8 cellular contexts compared by ENCODE assay signal in the genomic region with DNA sequence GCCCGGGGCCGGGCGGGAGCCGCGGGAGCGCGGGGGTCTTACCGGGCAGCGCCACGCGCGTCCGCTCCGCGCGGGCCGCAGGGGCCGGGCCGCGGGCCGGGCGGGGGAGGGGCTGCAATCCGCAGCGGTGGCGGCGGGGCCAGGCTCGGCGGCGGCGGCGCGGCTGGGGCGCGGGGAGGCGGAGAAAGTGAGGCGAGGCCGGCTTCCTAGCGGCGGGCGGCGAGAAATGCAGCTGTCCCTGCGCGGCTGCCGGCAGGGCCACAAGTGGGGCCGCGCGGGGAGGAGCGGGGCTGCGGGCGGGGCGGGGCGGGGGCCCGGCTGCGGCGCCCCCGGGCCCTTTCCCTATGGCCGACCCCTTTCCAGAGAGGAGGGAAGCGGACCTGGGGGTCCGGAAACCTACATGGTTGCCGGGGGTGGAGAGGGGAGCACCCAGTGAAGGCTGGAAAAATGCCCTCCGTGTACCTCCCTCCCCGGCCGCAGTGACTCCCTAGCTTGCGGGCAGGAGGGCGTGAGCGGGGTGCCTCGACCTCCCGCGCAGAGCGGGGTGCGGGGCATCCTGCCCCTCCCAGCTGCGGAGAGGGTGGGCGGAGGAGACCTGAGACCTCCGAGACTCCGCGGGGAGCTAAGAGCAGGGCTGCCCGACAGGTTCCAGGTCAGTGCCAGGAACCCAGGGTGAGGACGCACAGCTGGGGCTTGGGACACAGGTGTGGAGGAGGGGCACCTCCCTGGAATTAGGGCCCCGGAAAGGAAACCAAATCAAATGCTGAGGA. TPM values are rescaled to one million over a fixed set of nuclear protein-coding genes. Genes with fewer than 3 reads are reported as not detected.
A peak's percentile ranks its signal among the peaks of the same experiment; 100 is the strongest.
DNase-seq lines count a peak whose midpoint lies in the region; ATAC-seq, FAIRE-seq and TF ChIP-seq lines count a peak whose summit lies in the region.

Gene CUEDC1, minus strand, starts transcription at position 230 of the 770 bp plus-strand sequence. CDS start 69,848 bp downstream, outside the sequence.

- ATAC-seq in HG03469 (IDR thresholded peaks at IDR 0.05; ENCODE audit: unreplicated experiment), result no peak

- no peaks in the 10 kb centered on the region for H4K20me1 ChIP-seq in endothelial cell of umbilical vein (replicated peaks; ENCODE audit: control insufficient read depth, extremely low read depth, insufficient read depth, low read length)

- TF ChIP-seq CTCF in HEK293 (tag by site-specific recombination; IDR thresholded peaks at IDR 0.05) (no peak), endothelial cell of umbilical vein (IDR thresholded peaks at IDR 0.05; ENCODE audit: extremely low read depth in 1 of 2, insufficient read depth in 1 of 2, low read depth in 1 of 2, low read length in 2 of 2) (peak in 1 of 2 donors; percentile 43)

- peak within 1 kb of the TSS; percentile 68 for H3K9ac ChIP-seq in endothelial cell of umbilical vein (replicated peaks; ENCODE audit: extremely low read depth, insufficient read depth, low read length)

- DNase-seq in COLO668 (lab: John Stamatoyannopoulos, UW; ENCODE audit: unreplicated experiment) (peak; percentile 74), NCI-H748 (lab: John Stamatoyannopoulos, UW; ENCODE audit: unreplicated experiment) (peak; percentile 71), activated T-cell treated with anti-CD3 and anti-CD28 coated beads for 1 hour (ENCODE audit: low read depth) (peak; percentile 55), endothelial cell of umbilical vein (ENCODE audit: low read depth, low spot score) (peak; percentile 56), middle frontal gyrus (ENCODE audit: extremely low spot score, low spot score) (peak; percentile 59)
- peak; percentile 24 to 25 for DNase-seq in stimulated activated CD8-positive, alpha-beta memory T cell treated with anti-CD3 and anti-CD28 coated beads, Interleukin-2, amount 100 ng/mL, for 1 hour (ENCODE audit: low read depth in 2 of 2)

- H3K79me2 ChIP-seq in endothelial cell of umbilical vein (ENCODE audit: control insufficient read depth, insufficient read depth, low read length), result peaks cover 4% of the 10 kb centered on the region

- H3K27me3 ChIP-seq in endothelial cell of umbilical vein (ENCODE audit: control insufficient read depth in 2 of 2, insufficient read depth in 2 of 2, low read length in 2 of 2), result peaks cover 2 to 7% of the 10 kb centered on the region in 2 experiments

- TF ChIP-seq POLR2A in endothelial cell of umbilical vein (IDR thresholded peaks at IDR 0.05; ENCODE audit: low read depth, low read length), result peak; percentile 23

- H3K36me3 ChIP-seq in HEK293 (ENCODE audit: control insufficient read depth in 2 of 2, insufficient read depth in 1 of 2, low read length in 2 of 2), result no peaks in the 10 kb centered on the region
- no peaks in the 10 kb centered on the region for H3K36me3 ChIP-seq in endothelial cell of umbilical vein (ENCODE audit: control insufficient read depth in 2 of 2, extremely low read depth in 1 of 2, insufficient read depth in 2 of 2, low read length in 2 of 2)

- dilution Hi-C loops in endothelial cell of umbilical vein (cut with MboI; ENCODE audit: extremely low pct_ligation_motif_present, low sequenced_read_pairs), result no loop called here

- no TSS peak for BruUV-seq in endothelial cell of umbilical vein (replicated peaks; lab: Mats Ljungman, UMichigan)

- H3K4me1 ChIP-seq in HEK293 (ENCODE audit: control insufficient read depth, insufficient read depth, low read length) (peaks cover 40% of the 10 kb centered on the region), endothelial cell of umbilical vein (ENCODE audit: control insufficient read depth, extremely low read depth, insufficient read depth, low read length) (peaks cover 36% of the 10 kb centered on the region)

- intact Hi-C loops in endothelial cell of umbilical vein (cut with micrococcal nuclease), result loop anchor here (1.0 kb wide), 2 partner anchors 63 to 97 kb away; no protein-coding TSS in a partner anchor

- peak; percentile 50 for FAIRE-seq in endothelial cell of umbilical vein (lab: Jason Lieb, UNC)

- POLR2A ChIA-PET in HEK293 (lab: Yijun Ruan, JAX), result interaction anchor here (0.7 to 3.7 kb wide), 15 partner anchors 8 to 85 kb away, joined by 3 to 33 read pairs (median 6); partner anchors contain the start of gene SRSF1
- POLR2A ChIA-PET in endothelial cell of umbilical vein (lab: Charles Lee), result interaction anchor here (0.6 to 1.5 kb wide), 4 partner anchors 30 to 63 kb away, joined by 3 to 5 read pairs (median 3); no protein-coding TSS in a partner anchor

- no peaks in the 10 kb centered on the region for H3K9me1 ChIP-seq in endothelial cell of umbilical vein (replicated peaks; ENCODE audit: control insufficient read depth, extremely low read depth, insufficient read depth, low read length)

- H3K4me2 ChIP-seq in endothelial cell of umbilical vein (ENCODE audit: insufficient read depth, low read length), result peak within 1 kb of the TSS; percentile 65

- no peaks in the 10 kb centered on the region for H3K9me3 ChIP-seq in HEK293 (ENCODE audit: control insufficient read depth, insufficient read depth, low read depth, low read length)
- no peaks in the 10 kb centered on the region for H3K9me3 ChIP-seq in endothelial cell of umbilical vein (replicated peaks; ENCODE audit: control insufficient read depth, insufficient read depth, low read length)

- peak within 1 kb of the TSS; percentile 98 for H3K27ac ChIP-seq in HEK293 (ENCODE audit: extremely low read depth, low read depth, low read length)
- H3K27ac ChIP-seq in endothelial cell of umbilical vein (ENCODE audit: insufficient read depth, low read depth, low read length), result peak within 1 kb of the TSS; percentile 44

- H2AFZ ChIP-seq in endothelial cell of umbilical vein (ENCODE audit: low read depth, low read length), result peak within 1 kb of the TSS; percentile 69

- H3K4me3 ChIP-seq in HEK293 (ENCODE audit: low read depth, low read length) (peak within 1 kb of the TSS; percentile 52), endothelial cell of umbilical vein (replicated peaks in 1 of 3; ENCODE audit: insufficient read depth in 1 of 3, low read depth in 1 of 3, low read length in 3 of 3) (peak within 1 kb of the TSS; percentile 57 to 88 (median 77))

- CTCF ChIA-PET in HEK293 (lab: Yijun Ruan, JAX), result interaction anchor here (0.7 to 2.4 kb wide), 15 partner anchors 11 to 101 kb away, joined by 3 to 10 read pairs (median 5); no protein-coding TSS in a partner anchor
- CTCF ChIA-PET in endothelial cell of umbilical vein (lab: Charles Lee), result interaction anchor here (0.6 to 5.3 kb wide), 30 partner anchors 9 to 172 kb away, joined by 3 to 45 read pairs (median 8); partner anchors contain the start of gene DYNLL2

TF ChIP-seq in HEK293, 187 proteins besides CTCF, POLR2A, EP300 and RAD21 (continues in another document):
- TF ChIP-seq ZBTB20 (tag by site-specific recombination; IDR thresholded peaks at IDR 0.05) (peak; percentile 70; the same call in 1 of the 2 replicates), ZNF398 (tag by site-specific recombination; IDR thresholded peaks at IDR 0.05) (peak; percentile 78), ZBTB48 (tag by site-specific recombination; IDR thresholded peaks at IDR 0.05) (peak; percentile 63), KLF9 (tag by site-specific recombination; IDR thresholded peaks at IDR 0.05; ENCODE audit: low read depth) (0 out of 2 replicates have a peak, but pooled peaks have one; percentile 51)

TF ChIP-seq in endothelial cell of umbilical vein, 7 proteins besides CTCF, POLR2A, EP300 and RAD21:
- TF ChIP-seq FOS (IDR thresholded peaks at IDR 0.05; ENCODE audit: borderline replicate concordance, insufficient read depth, low read length) (no peak), MYC (IDR thresholded peaks at IDR 0.05; ENCODE audit: low read depth, low read length) (no peak), EZH2 (IDR thresholded peaks at IDR 0.05; ENCODE audit: borderline replicate concordance, low read depth, low read length, severe bottlenecking) (no peak), GATA2 (IDR thresholded peaks at IDR 0.05; ENCODE audit: insufficient read depth, insufficient read length, low read depth, low read length) (no peak), JUN (IDR thresholded peaks at IDR 0.05; ENCODE audit: borderline replicate concordance, insufficient read depth, insufficient read length, low read depth) (no peak), POLR2AphosphoS5 (IDR thresholded peaks at IDR 0.05; ENCODE audit: insufficient read depth, low read depth, low read length) (no peak)
- TF ChIP-seq, protein P1, sequence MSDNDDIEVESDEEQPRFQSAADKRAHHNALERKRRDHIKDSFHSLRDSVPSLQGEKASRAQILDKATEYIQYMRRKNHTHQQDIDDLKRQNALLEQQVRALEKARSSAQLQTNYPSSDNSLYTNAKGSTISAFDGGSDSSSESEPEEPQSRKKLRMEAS (IDR thresholded peaks at IDR 0.05; ENCODE audit: insufficient read depth, insufficient read length), result no peak

RNA-seq across cellular contexts. Expression of gene CUEDC1, which starts in this region (rescaled TPM):
- total RNA-seq in endothelial cell of umbilical vein, result 27.7 and 28.5 TPM in 2 replicates
- 15.8 and 16.5 TPM in 2 replicates for polyA plus RNA-seq in endothelial cell of umbilical vein
- polyA plus RNA-seq in endothelial cell of umbilical vein (2011; cell fraction: cytosol; rRNA removed), result 17.2 and 18.8 TPM in 2 replicates
- 47.0 and 57.2 TPM in 2 replicates for polyA plus RNA-seq in endothelial cell of umbilical vein (2011; cell fraction: nucleus; rRNA removed)
- polyA plus RNA-seq in endothelial cell of umbilical vein (2012), result 17.5 and 21.4 TPM in 2 replicates
- 13.2 and 16.3 TPM in 2 replicates for polyA minus RNA-seq in endothelial cell of umbilical vein
- 1.1 TPM for polyA minus RNA-seq in endothelial cell of umbilical vein (2011; cell fraction: cytosol; rRNA and poly(A)+ RNA removed)
- 11.7 and 18.9 TPM in 2 replicates for polyA minus RNA-seq in endothelial cell of umbilical vein (2011; cell fraction: nucleus; rRNA and poly(A)+ RNA removed)
